8 cellular contexts compared by ENCODE assay signal in the genomic region with DNA sequence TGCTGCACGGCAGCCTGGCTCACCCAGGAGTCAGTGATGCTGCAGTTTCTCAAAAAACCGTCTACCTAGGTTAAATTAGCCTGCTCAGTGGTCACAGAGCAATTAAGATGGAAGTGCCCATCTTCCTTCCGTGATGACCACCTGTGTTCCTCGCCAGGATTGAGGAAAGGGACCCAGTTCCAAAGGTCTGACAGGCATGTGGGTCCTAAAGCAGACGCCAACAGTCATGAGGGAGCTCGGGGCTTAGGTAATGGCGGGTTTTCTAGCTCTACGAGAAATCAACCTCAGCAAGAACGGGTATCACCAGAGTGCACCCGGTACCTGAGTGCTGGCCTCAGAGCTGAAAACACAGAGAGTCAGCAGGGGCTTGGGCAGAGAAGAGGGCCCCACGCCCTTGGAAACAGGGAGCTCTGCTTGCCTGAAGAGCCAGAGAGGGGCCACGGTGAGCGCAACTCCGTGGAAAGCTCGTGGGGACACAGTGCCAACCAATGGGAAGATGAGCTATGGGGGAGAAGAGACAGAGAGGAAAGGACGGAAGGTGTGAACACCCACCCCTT.
A peak's percentile ranks its signal among the peaks of the same experiment; 100 is the strongest.
DNase-seq lines count a peak whose midpoint lies in the region; ATAC-seq and TF ChIP-seq lines count a peak whose summit lies in the region.

No MANE protein-coding gene starts in this region.

- DNase-seq in activated CD8-positive, alpha-beta memory T cell treated with anti-CD3 and anti-CD28 coated beads, Interleukin-2, amount 50 U/mL, for 48 hours: peak; percentile 60
- DNase-seq in activated CD8-positive, alpha-beta memory T cell treated with anti-CD3 and anti-CD28 coated beads for 24 hours: no peak
- DNase-seq in WERI-Rb-1: no peak
- DNase-seq in stimulated activated naive CD8-positive, alpha-beta T cell treated with anti-CD3 and anti-CD28 coated beads, Interleukin-15, amount 100 ng/mL, for 72 hours: no peak
- DNase-seq in putamen (ENCODE audit: low spot score): no peak

- H3K4me3 ChIP-seq in WERI-Rb-1 (ENCODE audit: low read depth, low read length) (peak overlapping the region; percentile 37), iPS-20b (ENCODE audit: low read length) (peak overlapping the region; percentile 46; the same call in 1 of the 2 replicates)

- H3K27me3 ChIP-seq in WERI-Rb-1 (ENCODE audit: insufficient read depth, low read depth, severe bottlenecking): no peaks in the 10 kb centered on the region
- peaks cover 25% of the 10 kb centered on the region for H3K27me3 ChIP-seq in iPS-20b (ENCODE audit: insufficient read depth, low read length)

- no peak overlapping the region for H3K9ac ChIP-seq in iPS-20b (ENCODE audit: low read depth, low read length)

- no peak overlapping the region for H3K27ac ChIP-seq in WERI-Rb-1
- H3K27ac ChIP-seq in iPS-20b (ENCODE audit: low read length): no peak overlapping the region

- no peak for ATAC-seq in stimulated activated naive CD8-positive, alpha-beta T cell treated with anti-CD3 and anti-CD28 coated beads, Interleukin-15, amount 100 ng/mL, for 72 hours
- ATAC-seq in GM18858 (IDR thresholded peaks at IDR 0.05; ENCODE audit: unreplicated experiment): no peak
- ATAC-seq in HG03442 (IDR thresholded peaks at IDR 0.05; ENCODE audit: unreplicated experiment): no peak

- no peaks in the 10 kb centered on the region for H3K9me3 Mint-ChIP-seq in stimulated activated naive CD8-positive, alpha-beta T cell treated with anti-CD3 and anti-CD28 coated beads, Interleukin-15, amount 100 ng/mL, for 72 hours

- peaks cover 53% of the 10 kb centered on the region for H3K4me1 Mint-ChIP-seq in stimulated activated naive CD8-positive, alpha-beta T cell treated with anti-CD3 and anti-CD28 coated beads, Interleukin-15, amount 100 ng/mL, for 72 hours

- H3K27ac Mint-ChIP-seq in stimulated activated naive CD8-positive, alpha-beta T cell treated with anti-CD3 and anti-CD28 coated beads, Interleukin-15, amount 100 ng/mL, for 72 hours: peak overlapping the region in 1 of 2 donors; percentile 95

- peaks cover 6% of the 10 kb centered on the region; the same call in 1 of the 2 replicates for H3K4me1 ChIP-seq in iPS-20b (ENCODE audit: insufficient read depth, low read length)

- H3K9me3 ChIP-seq in WERI-Rb-1 (ENCODE audit: severe bottlenecking) (no peaks in the 10 kb centered on the region), iPS-20b (ENCODE audit: insufficient read depth, low read depth, low read length) (no peaks in the 10 kb centered on the region)

- no peaks in the 10 kb centered on the region for H3K27me3 Mint-ChIP-seq in stimulated activated naive CD8-positive, alpha-beta T cell treated with anti-CD3 and anti-CD28 coated beads, Interleukin-15, amount 100 ng/mL, for 72 hours

- H3K36me3 ChIP-seq in WERI-Rb-1 (no peaks in the 10 kb centered on the region), iPS-20b (ENCODE audit: insufficient read depth, low read depth, low read length) (no peaks in the 10 kb centered on the region)

- no peak for TF ChIP-seq CTCF in WERI-Rb-1 (IDR thresholded peaks at IDR 0.05; ENCODE audit: low read depth, low read length)

- peak overlapping the region; percentile 75 for H3K4me3 Mint-ChIP-seq in stimulated activated naive CD8-positive, alpha-beta T cell treated with anti-CD3 and anti-CD28 coated beads, Interleukin-15, amount 100 ng/mL, for 72 hours
